8 cellular contexts compared by ENCODE assay signal in the genomic region with DNA sequence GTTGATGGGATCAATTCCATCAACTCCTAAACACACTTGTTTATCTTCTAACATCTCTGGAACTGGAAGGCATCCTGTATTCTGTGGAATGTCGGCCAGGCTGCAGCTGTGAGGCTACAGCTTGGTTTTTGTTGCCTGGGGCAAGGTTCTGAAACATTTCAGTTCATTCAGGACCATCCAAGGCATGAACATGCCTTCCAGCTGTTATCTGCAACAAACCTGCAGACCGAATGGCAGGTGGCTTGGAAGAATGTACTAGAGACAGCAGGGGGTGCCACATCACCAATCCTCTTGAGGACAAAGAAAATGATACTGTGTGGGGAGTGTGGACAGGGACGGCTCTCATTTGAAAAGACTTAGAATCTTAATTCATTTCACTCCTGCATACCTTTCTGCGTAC. TPM values are rescaled to one million over a fixed set of nuclear protein-coding genes. Genes with fewer than 3 reads are reported as not detected.
DNase-seq lines count a peak whose midpoint lies in the region; ATAC-seq and TF ChIP-seq lines count a peak whose summit lies in the region.

No MANE protein-coding gene starts in this region.

- intact Hi-C loops in posterior vena cava (cut with DNase I): no loop called here

- ATAC-seq in upper lobe of left lung (ENCODE audit: low FRiP score in 2 of 2): no peak
- ATAC-seq in HG02970 (IDR thresholded peaks at IDR 0.05; ENCODE audit: low FRiP score, unreplicated experiment): no peak

- H3K36me3 ChIP-seq in upper lobe of left lung: no peaks in the 10 kb centered on the region

- H3K27ac ChIP-seq in RWPE1 (no peak overlapping the region), upper lobe of left lung (no peak overlapping the region)

- H3K4me1 ChIP-seq in upper lobe of left lung: peaks cover 0 to 5% (median 0%) of the 10 kb centered on the region in 4 donors

- CTCF ChIA-PET in RWPE1 (lab: Yijun Ruan, JAX): interaction anchor here (0.6 kb wide), 1 partner anchor 192 kb away, joined by 3 read pairs; no protein-coding TSS in a partner anchor

- TF ChIP-seq CTCF in RWPE1 (conservative IDR thresholded peaks at IDR 0.05; ENCODE audit: low read depth) (no peak; the same call in 1 of the 2 replicates), upper lobe of left lung (IDR thresholded peaks at IDR 0.05) (peak in 5 of 6 experiments; percentile 29 to 50 (median 43))

- TF ChIP-seq POLR2A in upper lobe of left lung (IDR thresholded peaks at IDR 0.05): no peak

- 31 to 32% methylated on average over 4 of the region's 4 CpGs for WGBS in upper lobe of left lung, 2 donors

- H3K4me3 ChIP-seq in upper lobe of left lung: no peak overlapping the region

- POLR2A ChIA-PET in RWPE1 (lab: Yijun Ruan, JAX; ENCODE audit: low non-redundant PET): no interaction called here

- peak; percentile 12 for DNase-seq in DMS 273 treated with DMSO at 0.1 percent for 48 hours (lab: John Stamatoyannopoulos, UW)
- peak; percentile 47 for DNase-seq in HuH-7 (ENCODE audit: low spot score)
- peak; percentile 29 for DNase-seq in RWPE1 (ENCODE audit: low spot score)
- peak; percentile 2 for DNase-seq in glomerular visceral epithelial cell (ENCODE audit: extremely low spot score)
- peak in 1 of 2 donors; percentile 48 for DNase-seq in upper lobe of left lung
- DNase-seq in hepatic stellate cell (ENCODE audit: low spot score): no peak
- DNase-seq in posterior vena cava (ENCODE audit: low spot score): no peak

- no peak for TF ChIP-seq EP300 in upper lobe of left lung (IDR thresholded peaks at IDR 0.05)

- no peaks in the 10 kb centered on the region for H3K27me3 ChIP-seq in upper lobe of left lung

- H3K9me3 ChIP-seq in upper lobe of left lung: no peaks in the 10 kb centered on the region

RNA-seq across cellular contexts. Expression of gene PAPOLB, which starts 12.4 kb away (rescaled TPM):
- total RNA-seq in upper lobe of left lung (1 to 10 TPM in 1 of 6 donors, under 1 TPM in 5; 0.10 to 2.1 (median 0.39) TPM), posterior vena cava (under 1 TPM; 0.19 to 0.24 TPM)

RNA-seq across cellular contexts. Expression of gene RADIL, which starts 34.1 kb away (rescaled TPM):
- 10 to 100 TPM in 5 of 6 donors, 1 to 10 TPM in 1; 7.9 to 42.8 (median 13.0) TPM for total RNA-seq in upper lobe of left lung
- 1 to 10 TPM; 4.3 to 5.0 TPM for total RNA-seq in posterior vena cava

Comparison
In these comparisons a context has a peak if more than half of its experiments do, and no peak if none do; other contexts are left out.
1. DNase-seq: peak in DMS 273 treated with DMSO at 0.1 percent for 48 hours (single experiment), HuH-7 (single experiment), RWPE1 (single experiment) and glomerular visceral epithelial cell (single experiment); none in hepatic stellate cell (single experiment) and posterior vena cava (single experiment).